1 cellular context compared by ENCODE assay signal in the genomic region with DNA sequence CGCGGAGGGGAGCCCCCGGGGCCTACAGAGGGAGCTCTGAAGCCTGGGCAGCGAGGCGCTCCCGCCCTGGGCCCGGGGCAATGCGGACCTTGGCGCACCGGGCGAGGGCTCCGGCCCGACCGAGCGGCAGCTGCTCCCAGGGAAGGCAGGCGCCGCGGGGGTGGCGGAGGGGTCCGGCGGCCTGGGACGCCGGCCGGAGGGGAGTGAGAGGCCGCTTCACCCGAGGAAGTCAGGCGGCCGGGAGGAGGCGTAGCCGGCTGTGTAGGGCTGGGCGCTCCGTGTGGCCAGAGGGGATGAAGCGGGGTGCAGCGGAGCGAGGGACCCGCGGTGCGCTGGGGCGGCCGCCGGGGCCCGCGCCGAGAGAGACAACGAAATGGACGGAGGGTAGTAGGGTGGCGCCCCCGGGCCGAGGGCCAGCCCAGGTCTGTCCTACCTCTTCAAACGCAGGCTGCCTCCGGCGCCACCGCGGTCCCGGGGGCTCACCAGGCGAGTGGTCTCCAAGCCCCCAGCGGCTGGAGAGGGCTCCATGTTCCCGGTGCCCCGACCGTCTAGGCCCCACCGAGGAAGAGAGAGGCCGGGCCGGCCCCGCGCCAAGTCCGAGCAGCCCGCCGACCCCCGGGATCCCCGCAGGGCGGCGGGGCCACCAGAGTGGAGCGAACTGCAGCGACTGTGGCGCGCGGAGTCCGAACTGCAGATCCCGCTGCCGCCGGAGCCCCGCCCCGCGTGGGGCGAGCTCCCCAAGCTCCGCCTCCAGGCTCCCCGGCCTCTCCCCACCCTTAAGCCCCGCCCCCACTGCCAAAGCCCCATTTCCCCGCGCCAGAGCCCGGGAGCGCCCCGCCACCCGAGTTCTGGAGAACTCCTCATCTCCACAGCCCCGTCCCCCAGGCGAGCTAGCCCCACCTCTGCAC.
TF ChIP-seq lines count a peak whose summit lies in the region.

SLC30A3 (minus strand) TSS at position 669 of the 908 bp plus-strand sequence; CDS start at position 528, 141 bp downstream.

TF ChIP-seq in HepG2, 621 proteins besides CTCF, POLR2A, EP300 and RAD21 (continued from another document and continues in another):
- TF ChIP-seq ZNF142 (CRISPR knock-in tag; IDR thresholded peaks at IDR 0.05) (peak; percentile 83; the same call in 1 of the 2 replicates), ZFP36L2 (CRISPR knock-in tag; IDR thresholded peaks at IDR 0.05) (no peak), KAT2B (IDR thresholded peaks at IDR 0.05; ENCODE audit: borderline replicate concordance, low read depth, low read length) (no peak), NR2F6 (IDR thresholded peaks at IDR 0.05) (no peak), NR2F6 (CRISPR knock-in tag; IDR thresholded peaks at IDR 0.05) (no peak), IRX3 (CRISPR knock-in tag; IDR thresholded peaks at IDR 0.05; ENCODE audit: borderline replicate concordance, low read depth) (no peak), JDP2 (CRISPR knock-in tag; IDR thresholded peaks at IDR 0.05; ENCODE audit: borderline replicate concordance) (no peak), SAFB2 (CRISPR knock-in tag; IDR thresholded peaks at IDR 0.05; ENCODE audit: borderline replicate concordance, low read depth) (no peak), ZNF772 (CRISPR knock-in tag; IDR thresholded peaks at IDR 0.05) (peak; percentile 49; the same call in 1 of the 2 replicates), ZNF770 (CRISPR knock-in tag; IDR thresholded peaks at IDR 0.05) (no peak), MAX (IDR thresholded peaks at IDR 0.05) (peak; percentile 17; the same call in 1 of the 2 replicates), ZBTB4 (CRISPR knock-in tag; IDR thresholded peaks at IDR 0.05; ENCODE audit: borderline replicate concordance) (no peak), SOX13 (IDR thresholded peaks at IDR 0.05) (no peak; the same call in 1 of the 2 replicates), SOX13 (CRISPR knock-in tag; conservative IDR thresholded peaks at IDR 0.05 in 1 of 2, IDR thresholded peaks at IDR 0.05 in 1 of 2) (no peak)
- TF ChIP-seq, protein P1, sequence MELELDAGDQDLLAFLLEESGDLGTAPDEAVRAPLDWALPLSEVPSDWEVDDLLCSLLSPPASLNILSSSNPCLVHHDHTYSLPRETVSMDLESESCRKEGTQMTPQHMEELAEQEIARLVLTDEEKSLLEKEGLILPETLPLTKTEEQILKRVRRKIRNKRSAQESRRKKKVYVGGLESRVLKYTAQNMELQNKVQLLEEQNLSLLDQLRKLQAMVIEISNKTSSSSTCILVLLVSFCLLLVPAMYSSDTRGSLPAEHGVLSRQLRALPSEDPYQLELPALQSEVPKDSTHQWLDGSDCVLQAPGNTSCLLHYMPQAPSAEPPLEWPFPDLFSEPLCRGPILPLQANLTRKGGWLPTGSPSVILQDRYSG (CRISPR knock-in tag; IDR thresholded peaks at IDR 0.05), result no peak
- TF ChIP-seq, protein P2, sequence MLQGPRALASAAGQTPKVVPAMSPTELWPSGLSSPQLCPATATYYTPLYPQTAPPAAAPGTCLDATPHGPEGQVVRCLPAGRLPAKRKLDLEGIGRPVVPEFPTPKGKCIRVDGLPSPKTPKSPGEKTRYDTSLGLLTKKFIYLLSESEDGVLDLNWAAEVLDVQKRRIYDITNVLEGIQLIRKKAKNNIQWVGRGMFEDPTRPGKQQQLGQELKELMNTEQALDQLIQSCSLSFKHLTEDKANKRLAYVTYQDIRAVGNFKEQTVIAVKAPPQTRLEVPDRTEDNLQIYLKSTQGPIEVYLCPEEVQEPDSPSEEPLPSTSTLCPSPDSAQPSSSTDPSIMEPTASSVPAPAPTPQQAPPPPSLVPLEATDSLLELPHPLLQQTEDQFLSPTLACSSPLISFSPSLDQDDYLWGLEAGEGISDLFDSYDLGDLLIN (CRISPR knock-in tag; IDR thresholded peaks at IDR 0.05; ENCODE audit: borderline replicate concordance), result no peak
- TF ChIP-seq, protein P3, sequence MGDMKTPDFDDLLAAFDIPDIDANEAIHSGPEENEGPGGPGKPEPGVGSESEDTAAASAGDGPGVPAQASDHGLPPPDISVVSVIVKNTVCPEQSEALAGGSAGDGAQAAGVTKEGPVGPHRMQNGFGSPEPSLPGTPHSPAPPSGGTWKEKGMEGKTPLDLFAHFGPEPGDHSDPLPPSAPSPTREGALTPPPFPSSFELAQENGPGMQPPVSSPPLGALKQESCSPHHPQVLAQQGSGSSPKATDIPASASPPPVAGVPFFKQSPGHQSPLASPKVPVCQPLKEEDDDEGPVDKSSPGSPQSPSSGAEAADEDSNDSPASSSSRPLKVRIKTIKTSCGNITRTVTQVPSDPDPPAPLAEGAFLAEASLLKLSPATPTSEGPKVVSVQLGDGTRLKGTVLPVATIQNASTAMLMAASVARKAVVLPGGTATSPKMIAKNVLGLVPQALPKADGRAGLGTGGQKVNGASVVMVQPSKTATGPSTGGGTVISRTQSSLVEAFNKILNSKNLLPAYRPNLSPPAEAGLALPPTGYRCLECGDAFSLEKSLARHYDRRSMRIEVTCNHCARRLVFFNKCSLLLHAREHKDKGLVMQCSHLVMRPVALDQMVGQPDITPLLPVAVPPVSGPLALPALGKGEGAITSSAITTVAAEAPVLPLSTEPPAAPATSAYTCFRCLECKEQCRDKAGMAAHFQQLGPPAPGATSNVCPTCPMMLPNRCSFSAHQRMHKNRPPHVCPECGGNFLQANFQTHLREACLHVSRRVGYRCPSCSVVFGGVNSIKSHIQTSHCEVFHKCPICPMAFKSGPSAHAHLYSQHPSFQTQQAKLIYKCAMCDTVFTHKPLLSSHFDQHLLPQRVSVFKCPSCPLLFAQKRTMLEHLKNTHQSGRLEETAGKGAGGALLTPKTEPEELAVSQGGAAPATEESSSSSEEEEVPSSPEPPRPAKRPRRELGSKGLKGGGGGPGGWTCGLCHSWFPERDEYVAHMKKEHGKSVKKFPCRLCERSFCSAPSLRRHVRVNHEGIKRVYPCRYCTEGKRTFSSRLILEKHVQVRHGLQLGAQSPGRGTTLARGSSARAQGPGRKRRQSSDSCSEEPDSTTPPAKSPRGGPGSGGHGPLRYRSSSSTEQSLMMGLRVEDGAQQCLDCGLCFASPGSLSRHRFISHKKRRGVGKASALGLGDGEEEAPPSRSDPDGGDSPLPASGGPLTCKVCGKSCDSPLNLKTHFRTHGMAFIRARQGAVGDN (CRISPR knock-in tag; IDR thresholded peaks at IDR 0.05), result peak; percentile 34; the same call in 1 of the 2 replicates
